16 cellular contexts compared by ENCODE assay signal in genomic region chr17:250487-251300, GRCh38.
"Had no signal": no experiment of that assay in that cellular context is flagged by ENCODE, and none has a peak within 500 bp of the region (broad histone marks: within the 10 kb centered on the region; RNA-seq: fewer than 3 reads in every experiment).

No MANE protein-coding gene starts in this region.

- ATAC-seq: stimulated activated memory B cell treated with anti-CD40 and anti-IgM and Interleukin-4, amounts not matched to agents 10 μg/mL and 1 μg/mL and 100 μg/mL, for 72 hours had no signal

- DNase-seq: activated CD4-positive, alpha-beta memory T cell treated with anti-CD3 and anti-CD28 coated beads, Interleukin-2, amount 10 ng/mL, durations not matched to agents 7 days and 5 days; activated CD4-positive, alpha-beta T cell treated with anti-CD3 and anti-CD28 coated beads for 1 hour; amygdala; mammary epithelial cell; retina; SIG-M5; stimulated activated CD4-positive, alpha-beta T cell treated with anti-CD3 and anti-CD28 coated beads, Interleukin-1b, Interleukin-23, amount 100 ng/mL, for 48 hours; T-helper 2 cell; upper lobe of left lung had no signal

- H3K4me1 Mint-ChIP-seq: activated CD4-positive, alpha-beta memory T cell treated with anti-CD3 and anti-CD28 coated beads, Interleukin-2, amount 10 ng/mL, durations not matched to agents 7 days and 5 days; activated naive CD4-positive, alpha-beta T cell treated with anti-CD3 and anti-CD28 coated beads, Interleukin-2, amount 50 U/mL, for 24 hours; brain; nephron; stimulated activated memory B cell treated with anti-CD40 and anti-IgM and Interleukin-4, amounts not matched to agents 10 μg/mL and 1 μg/mL and 100 μg/mL, for 72 hours had no signal

- H3K4me3 ChIP-seq: hepatocyte, upper lobe of left lung had no signal

- H3K27ac Mint-ChIP-seq: activated CD4-positive, alpha-beta memory T cell treated with anti-CD3 and anti-CD28 coated beads, Interleukin-2, amount 10 ng/mL, durations not matched to agents 7 days and 5 days; activated naive CD4-positive, alpha-beta T cell treated with anti-CD3 and anti-CD28 coated beads, Interleukin-2, amount 50 U/mL, for 24 hours; activated T-helper 2 cell treated with anti-CD3 and anti-CD28 coated beads, Interferon-gamma antibody, Interleukin-2, Interleukin-4, amounts not matched to agents 10 μg/mL and 5 μg/mL and 100 μg/mL, durations not matched to agents 14 hours and 24 hours and 36 hours; brain; dendritic cell treated with granulocyte-macrophage colony-stimulating factor and Interleukin-4, amounts not matched to agents 40 ng/mL and 50 ng/mL, for 4 days; nephron; stimulated activated memory B cell treated with anti-CD40 and anti-IgM and Interleukin-4, amounts not matched to agents 10 μg/mL and 1 μg/mL and 100 μg/mL, for 72 hours had no signal

- H3K9me3 ChIP-seq: upper lobe of left lung had no signal

- H3K4me3 Mint-ChIP-seq: activated CD4-positive, alpha-beta memory T cell treated with anti-CD3 and anti-CD28 coated beads, Interleukin-2, amount 10 ng/mL, durations not matched to agents 7 days and 5 days; activated naive CD4-positive, alpha-beta T cell treated with anti-CD3 and anti-CD28 coated beads, Interleukin-2, amount 50 U/mL, for 24 hours; brain; dendritic cell treated with granulocyte-macrophage colony-stimulating factor and Interleukin-4, amounts not matched to agents 40 ng/mL and 50 ng/mL, for 4 days; nephron; stimulated activated memory B cell treated with anti-CD40 and anti-IgM and Interleukin-4, amounts not matched to agents 10 μg/mL and 1 μg/mL and 100 μg/mL, for 72 hours had no signal

- H3K9me3 Mint-ChIP-seq: activated CD4-positive, alpha-beta memory T cell treated with anti-CD3 and anti-CD28 coated beads, Interleukin-2, amount 10 ng/mL, durations not matched to agents 7 days and 5 days; activated naive CD4-positive, alpha-beta T cell treated with anti-CD3 and anti-CD28 coated beads, Interleukin-2, amount 50 U/mL, for 24 hours; activated T-helper 2 cell treated with anti-CD3 and anti-CD28 coated beads, Interferon-gamma antibody, Interleukin-2, Interleukin-4, amounts not matched to agents 10 μg/mL and 5 μg/mL and 100 μg/mL, durations not matched to agents 14 hours and 24 hours and 36 hours; brain; dendritic cell treated with granulocyte-macrophage colony-stimulating factor and Interleukin-4, amounts not matched to agents 40 ng/mL and 50 ng/mL, for 4 days; nephron; stimulated activated memory B cell treated with anti-CD40 and anti-IgM and Interleukin-4, amounts not matched to agents 10 μg/mL and 1 μg/mL and 100 μg/mL, for 72 hours had no signal

- H3K27ac ChIP-seq: hepatocyte, upper lobe of left lung had no signal

- H3K36me3 Mint-ChIP-seq: activated naive CD4-positive, alpha-beta T cell treated with anti-CD3 and anti-CD28 coated beads, Interleukin-2, amount 50 U/mL, for 24 hours; brain; stimulated activated memory B cell treated with anti-CD40 and anti-IgM and Interleukin-4, amounts not matched to agents 10 μg/mL and 1 μg/mL and 100 μg/mL, for 72 hours had no signal

- H3K27me3 Mint-ChIP-seq: activated CD4-positive, alpha-beta memory T cell treated with anti-CD3 and anti-CD28 coated beads, Interleukin-2, amount 10 ng/mL, durations not matched to agents 7 days and 5 days; activated naive CD4-positive, alpha-beta T cell treated with anti-CD3 and anti-CD28 coated beads, Interleukin-2, amount 50 U/mL, for 24 hours; stimulated activated memory B cell treated with anti-CD40 and anti-IgM and Interleukin-4, amounts not matched to agents 10 μg/mL and 1 μg/mL and 100 μg/mL, for 72 hours had no signal
